Comparison of ENCODE assay signal across 1 cellular context in genomic region chr17:61168506-61168905, GRCh38.
TF ChIP-seq lines count a peak whose summit lies in the region.

No MANE protein-coding gene starts in this region.

TF ChIP-seq in SK-N-SH, 30 proteins besides CTCF, POLR2A, EP300 and RAD21:
- TF ChIP-seq EZH2phosphoT487 (IDR thresholded peaks at IDR 0.05; ENCODE audit: borderline replicate concordance, low read depth) (no peak), RXRA (IDR thresholded peaks at IDR 0.05; ENCODE audit: borderline replicate concordance, low read depth) (peak; percentile 38; the same call in 1 of the 2 replicates), CHD2 (IDR thresholded peaks at IDR 0.05; ENCODE audit: low read length, partially characterized antibody) (no peak), MXI1 (IDR thresholded peaks at IDR 0.05; ENCODE audit: low read depth, low read length) (no peak), TCF12 (IDR thresholded peaks at IDR 0.05) (peak; percentile 18; the same call in 1 of the 2 replicates), RFX5 (IDR thresholded peaks at IDR 0.05; ENCODE audit: low read length) (no peak), POLR2AphosphoS5 (IDR thresholded peaks at IDR 0.05; ENCODE audit: low read depth, low read length) (no peak), MEF2A (IDR thresholded peaks at IDR 0.05; ENCODE audit: borderline replicate concordance, low read depth) (no peak), USF2 (IDR thresholded peaks at IDR 0.05; ENCODE audit: borderline replicate concordance, low read depth, low read length) (no peak)
- TF ChIP-seq, protein P1, sequence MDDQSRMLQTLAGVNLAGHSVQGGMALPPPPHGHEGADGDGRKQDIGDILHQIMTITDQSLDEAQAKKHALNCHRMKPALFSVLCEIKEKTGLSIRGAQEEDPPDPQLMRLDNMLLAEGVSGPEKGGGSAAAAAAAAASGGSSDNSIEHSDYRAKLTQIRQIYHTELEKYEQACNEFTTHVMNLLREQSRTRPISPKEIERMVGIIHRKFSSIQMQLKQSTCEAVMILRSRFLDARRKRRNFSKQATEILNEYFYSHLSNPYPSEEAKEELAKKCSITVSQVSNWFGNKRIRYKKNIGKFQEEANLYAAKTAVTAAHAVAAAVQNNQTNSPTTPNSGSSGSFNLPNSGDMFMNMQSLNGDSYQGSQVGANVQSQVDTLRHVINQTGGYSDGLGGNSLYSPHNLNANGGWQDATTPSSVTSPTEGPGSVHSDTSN (IDR thresholded peaks at IDR 0.05) = peak; percentile 36; the same call in 1 of the 2 replicates
